ENCODE assay signal across 9 cellular contexts in genomic region chr13:101452519-101453485, GRCh38. TPM values are rescaled to one million over a fixed set of nuclear protein-coding genes. Genes with fewer than 3 reads are reported as not detected.
A peak's percentile ranks its signal among the peaks of the same experiment; 100 is the strongest.
DNase-seq lines count a peak whose midpoint lies in the region; ATAC-seq and TF ChIP-seq lines count a peak whose summit lies in the region.
"Had no signal": no experiment of that assay in that cellular context is flagged by ENCODE, and none has a peak within 500 bp of the region (broad histone marks: within the 10 kb centered on the region; RNA-seq: fewer than 3 reads in every experiment).

TSS of gene ITGBL1 (plus strand) at chr13:101452675. CDS start at chr13:101452834, 159 bp downstream.

- TF ChIP-seq CTCF in upper lobe of right lung (IDR thresholded peaks at IDR 0.05) = no peak

- no peak within 1 kb of the TSS for H3K4me3 Mint-ChIP-seq in activated CD4-positive, alpha-beta T cell treated with anti-CD3 and anti-CD28 coated beads for 36 hours

- peak; percentile 94 for ATAC-seq in GM18858 (IDR thresholded peaks at IDR 0.05; ENCODE audit: unreplicated experiment)
- peak; percentile 82 for ATAC-seq in HG02642 (IDR thresholded peaks at IDR 0.05; ENCODE audit: poor library complexity, unreplicated experiment)
- peak; percentile 47 for ATAC-seq in SK-N-SH treated with all-trans-retinoic acid at 6 μM for 48 hours
- peak; percentile 4 for ATAC-seq in upper lobe of right lung
- no peak for ATAC-seq in activated CD4-positive, alpha-beta T cell treated with anti-CD3 and anti-CD28 coated beads for 36 hours

- H3K9me3 ChIP-seq in iPS-15b (ENCODE audit: control insufficient read depth, insufficient read depth, low read length) (no peaks in the 10 kb centered on the region), upper lobe of right lung (no peaks in the 10 kb centered on the region)

- no peaks in the 10 kb centered on the region for H3K36me3 Mint-ChIP-seq in activated CD4-positive, alpha-beta T cell treated with anti-CD3 and anti-CD28 coated beads for 36 hours (ENCODE audit: low read depth)

- H3K4me3 ChIP-seq in iPS-15b (ENCODE audit: low read depth, low read length) (peak within 1 kb of the TSS; percentile 27), upper lobe of right lung (peak within 1 kb of the TSS; percentile 55)

- intact Hi-C loops in upper lobe of right lung (cut with DNase I) = no loop called here
- intact Hi-C loops in activated CD4-positive, alpha-beta T cell treated with anti-CD3 and anti-CD28 coated beads for 36 hours (cut with DNase I, micrococcal nuclease) = no loop called here

- H3K27me3 ChIP-seq in iPS-15b (ENCODE audit: control insufficient read depth, insufficient read depth, low read length) = peaks cover 3% of the 10 kb centered on the region
- H3K27me3 ChIP-seq in upper lobe of right lung = no peaks in the 10 kb centered on the region

- DNase-seq in upper lobe of right lung (no peak), NOMO-1 treated with dmso at 0.1 percent for 144 hours (lab: John Stamatoyannopoulos, UW; ENCODE audit: unreplicated experiment) (no peak)
- DNase-seq in stimulated activated CD4-positive, alpha-beta T cell treated with anti-CD3 and anti-CD28 coated beads, Interleukin-15, amount 100 ng/mL, for 24 hours = no peak
- DNase-seq in activated CD4-positive, alpha-beta T cell treated with anti-CD3 and anti-CD28 coated beads for 36 hours = no peak

- H3K4me1 Mint-ChIP-seq in activated CD4-positive, alpha-beta T cell treated with anti-CD3 and anti-CD28 coated beads for 36 hours = no peaks in the 10 kb centered on the region

- H3K9me3 Mint-ChIP-seq in activated CD4-positive, alpha-beta T cell treated with anti-CD3 and anti-CD28 coated beads for 36 hours (ENCODE audit: low read depth) = no peaks in the 10 kb centered on the region

- peaks cover 11% of the 10 kb centered on the region for H3K4me1 ChIP-seq in iPS-15b (ENCODE audit: control insufficient read depth, insufficient read depth, low read length)
- H3K4me1 ChIP-seq in upper lobe of right lung = peaks cover 4% of the 10 kb centered on the region

- H3K36me3 ChIP-seq in iPS-15b (ENCODE audit: control insufficient read depth, insufficient read depth, low read length) (no peaks in the 10 kb centered on the region), upper lobe of right lung (no peaks in the 10 kb centered on the region)

- POLR2A ChIA-PET in activated CD4-positive, alpha-beta T cell treated with anti-CD3 and anti-CD28 coated beads for 36 hours (lab: Charles Lee) = no interaction called here

- CTCF ChIA-PET in activated CD4-positive, alpha-beta T cell treated with anti-CD3 and anti-CD28 coated beads for 36 hours (lab: Charles Lee) = no interaction called here

- no peak within 1 kb of the TSS for H3K27ac Mint-ChIP-seq in activated CD4-positive, alpha-beta T cell treated with anti-CD3 and anti-CD28 coated beads for 36 hours

- H3K27me3 Mint-ChIP-seq in activated CD4-positive, alpha-beta T cell treated with anti-CD3 and anti-CD28 coated beads for 36 hours = peaks cover 18% of the 10 kb centered on the region

- no peak within 1 kb of the TSS for H3K9ac ChIP-seq in iPS-15b (ENCODE audit: low read depth, low read length)

- peak within 1 kb of the TSS; percentile 63 for H3K27ac ChIP-seq in upper lobe of right lung
- H3K27ac ChIP-seq: VCaP had no signal

TF ChIP-seq in SK-N-SH treated with all-trans-retinoic acid at 6 μM for 48 hours, 23 proteins besides CTCF, POLR2A, EP300 and RAD21:
- TF ChIP-seq ZFP30 (CRISPR knock-in tag; IDR thresholded peaks at IDR 0.05) = no peak
- TF ChIP-seq TOX (CRISPR knock-in tag; IDR thresholded peaks at IDR 0.05; ENCODE audit: borderline replicate concordance) = no peak
- TF ChIP-seq SNAI2 (CRISPR knock-in tag; IDR thresholded peaks at IDR 0.05) = no peak
- no peak for TF ChIP-seq ZNF70 (CRISPR knock-in tag; IDR thresholded peaks at IDR 0.05)
- TF ChIP-seq ZFP3 (CRISPR knock-in tag; IDR thresholded peaks at IDR 0.05) = no peak

RNA-seq across cellular contexts. Expression of gene ITGBL1, which starts in this region (rescaled TPM):
- total RNA-seq in upper lobe of right lung = 43.6 TPM
- total RNA-seq in activated CD4-positive, alpha-beta T cell treated with anti-CD3 and anti-CD28 coated beads for 36 hours = not detected

Comparison
In these comparisons a context has a peak if more than half of its experiments do, and no peak if none do; other contexts are left out.
1. RNA of gene ITGBL1 (total RNA-seq): 43.6 TPM in upper lobe of right lung (single experiment); not detected in activated CD4-positive, alpha-beta T cell treated with anti-CD3 and anti-CD28 coated beads for 36 hours; every median in the first group is over 10 times any median in the second.